Comparison of ENCODE assay signal across 14 cellular contexts in genomic region chr5:132469380-132470372, GRCh38. TPM values are rescaled to one million over a fixed set of nuclear protein-coding genes. Genes with fewer than 3 reads are reported as not detected.
DNase-seq lines count a peak whose midpoint lies in the region; ATAC-seq and TF ChIP-seq lines count a peak whose summit lies in the region.
"Had no signal": no experiment of that assay in that cellular context is flagged by ENCODE, and none has a peak within 500 bp of the region (broad histone marks: within the 10 kb centered on the region; RNA-seq: fewer than 3 reads in every experiment).

No MANE protein-coding gene starts in this region.

- H4K20me1 ChIP-seq in Loucy (ENCODE audit: insufficient read depth, low read length, poor library complexity, severe bottlenecking): no peaks in the 10 kb centered on the region

- H3K36me3 ChIP-seq in Loucy (ENCODE audit: insufficient read depth, low read length) (no peaks in the 10 kb centered on the region), skeletal muscle satellite cell (ENCODE audit: insufficient read depth, low read length) (no peaks in the 10 kb centered on the region)
- H3K36me3 ChIP-seq: adrenal gland had no signal

- H3F3A ChIP-seq in Loucy (ENCODE audit: low read depth): peaks cover 16% of the 10 kb centered on the region

- H3K4me2 ChIP-seq in Loucy (ENCODE audit: low read depth, low read length, poor library complexity, severe bottlenecking) (no peak overlapping the region), skeletal muscle satellite cell (ENCODE audit: low read length) (peak overlapping the region; percentile 53)

- no peak overlapping the region for H2AFZ ChIP-seq in Loucy (ENCODE audit: low read length)

- H3K9ac ChIP-seq in Loucy (ENCODE audit: low read depth, low read length, poor library complexity, severe bottlenecking) (no peak overlapping the region), skeletal muscle satellite cell (ENCODE audit: low read depth, low read length) (peak overlapping the region; percentile 3)

- DNase-seq in NCI-H1694 treated with DMSO at 0.1 percent for 48 hours (lab: John Stamatoyannopoulos, UW) (peak; percentile 29), NCI-H1694 (lab: John Stamatoyannopoulos, UW) (no peak), dedifferentiated amniotic fluid mesenchymal stem cell (ENCODE audit: extremely low spot score) (peak; percentile 49), NCI-H1417 (lab: John Stamatoyannopoulos, UW) (no peak)
- no peak for DNase-seq in stimulated activated CD4-positive, alpha-beta T cell treated with anti-CD3 and anti-CD28 coated beads, Interleukin-4, amount 100 ng/mL, for 24 hours
- DNase-seq: 8988T; esophagus squamous epithelium; NCI-H2227 treated with DMSO at 0.1 percent for 48 hours; stimulated activated CD4-positive, alpha-beta T cell treated with anti-CD3 and anti-CD28 coated beads, Interleukin-15, amount 100 ng/mL, for 24 hours; testis had no signal

- H3K9me2 ChIP-seq in Loucy (replicated peaks; ENCODE audit: low read depth, low read length): no peaks in the 10 kb centered on the region

- H3K9me3 ChIP-seq in Loucy (ENCODE audit: insufficient read depth, low read depth, low read length) (no peaks in the 10 kb centered on the region), skeletal muscle satellite cell (replicated peaks; ENCODE audit: low read length) (no peaks in the 10 kb centered on the region)
- H3K9me3 ChIP-seq: adrenal gland, esophagus squamous epithelium, testis had no signal

- no peak for ATAC-seq in HG03045 (IDR thresholded peaks at IDR 0.05; ENCODE audit: unreplicated experiment)

- peaks cover 19% of the 10 kb centered on the region for H3K79me2 ChIP-seq in Loucy (ENCODE audit: insufficient read depth, low read length)

- H3K4me1 ChIP-seq in Loucy (ENCODE audit: insufficient read depth, low read length, poor library complexity, severe bottlenecking): peaks cover 70% of the 10 kb centered on the region
- H3K4me1 ChIP-seq in skeletal muscle satellite cell (ENCODE audit: control insufficient read depth, insufficient read depth, low read length): peaks cover 42% of the 10 kb centered on the region

- peak; percentile 44 for TF ChIP-seq CTCF in Loucy (conservative IDR thresholded peaks at IDR 0.05; ENCODE audit: low read length)

- H3K4me3 ChIP-seq in Loucy (ENCODE audit: low read length, poor library complexity, severe bottlenecking) (no peak overlapping the region), skeletal muscle satellite cell (ENCODE audit: low read length) (no peak overlapping the region)
- H3K4me3 ChIP-seq: adrenal gland, esophagus squamous epithelium, testis had no signal

- H3K27me3 ChIP-seq in Loucy (ENCODE audit: insufficient read depth, low read length, poor library complexity, severe bottlenecking): no peaks in the 10 kb centered on the region
- H3K27me3 ChIP-seq in skeletal muscle satellite cell (ENCODE audit: control insufficient read depth, insufficient read depth, low read length): no peaks in the 10 kb centered on the region
- H3K27me3 ChIP-seq: adrenal gland, esophagus squamous epithelium, testis had no signal

RNA-seq across cellular contexts. Expression of gene IRF1, which starts 20.9 kb away (rescaled TPM):
- 10.6 and 12.9 TPM in 2 replicates for total RNA-seq in skeletal muscle satellite cell (2012; rRNA removed)

Comparison
In these comparisons a context has a peak if more than half of its experiments do, and no peak if none do; other contexts are left out.
1. DNase-seq: peak in NCI-H1694 treated with DMSO at 0.1 percent for 48 hours (single experiment) and dedifferentiated amniotic fluid mesenchymal stem cell (single experiment); none in NCI-H1694 (single experiment), stimulated activated CD4-positive, alpha-beta T cell treated with anti-CD3 and anti-CD28 coated beads, Interleukin-4, amount 100 ng/mL, for 24 hours (single experiment) and NCI-H1417 (0 of 3).